1 cellular context compared by ENCODE assay signal in the genomic region with DNA sequence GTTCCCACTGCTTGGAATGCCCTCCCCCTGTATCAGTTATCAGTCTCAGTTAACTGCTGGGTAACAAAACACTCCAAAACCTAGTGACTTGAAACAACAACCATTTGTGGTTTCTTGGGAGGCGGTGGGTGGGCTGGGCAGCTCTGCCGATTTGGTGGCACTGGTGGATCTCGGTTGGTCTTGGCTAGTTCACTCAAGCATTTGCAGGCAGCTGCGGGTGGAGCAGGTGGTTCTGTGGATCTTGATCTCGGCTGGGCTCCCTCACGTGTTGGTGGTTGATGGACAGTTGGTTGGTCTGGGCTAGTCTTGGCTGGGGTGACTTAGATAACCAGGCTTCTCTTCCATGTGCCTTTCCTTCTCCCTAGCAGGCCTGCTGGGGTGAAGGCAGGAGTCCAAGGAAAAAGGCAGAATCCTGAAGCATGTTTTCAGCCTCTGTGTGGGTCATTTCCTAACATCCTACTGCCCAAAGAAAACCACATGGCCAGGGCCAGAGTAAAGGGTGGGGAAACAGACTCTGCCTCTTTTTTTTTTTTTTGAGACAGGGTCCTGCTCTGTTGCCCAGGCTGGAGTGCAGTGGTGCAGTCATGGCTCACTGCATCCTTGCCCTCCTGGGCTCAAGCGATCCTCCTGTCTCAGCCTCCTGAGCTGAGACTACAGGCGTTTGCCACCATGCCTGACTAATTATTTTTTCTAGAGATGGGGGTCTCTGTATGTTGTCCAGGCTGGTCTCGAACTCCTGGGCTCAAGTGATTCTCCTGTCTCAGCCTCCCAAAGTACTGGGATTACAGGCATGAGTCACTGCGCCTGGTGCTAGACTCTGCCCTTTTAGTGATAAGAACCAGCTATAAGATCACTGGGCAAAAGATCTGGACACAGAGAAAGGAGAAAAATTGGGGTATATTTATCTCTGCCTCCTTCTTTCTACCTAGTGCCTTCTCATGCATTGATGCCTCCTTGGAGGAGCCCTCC.
A peak's percentile ranks its signal among the peaks of the same experiment; 100 is the strongest.
TF ChIP-seq lines count a peak whose summit lies in the region.

No MANE protein-coding gene starts in this region.

TF ChIP-seq in HepG2, 621 proteins besides CTCF, POLR2A, EP300 and RAD21:
- TF ChIP-seq, protein P1, sequence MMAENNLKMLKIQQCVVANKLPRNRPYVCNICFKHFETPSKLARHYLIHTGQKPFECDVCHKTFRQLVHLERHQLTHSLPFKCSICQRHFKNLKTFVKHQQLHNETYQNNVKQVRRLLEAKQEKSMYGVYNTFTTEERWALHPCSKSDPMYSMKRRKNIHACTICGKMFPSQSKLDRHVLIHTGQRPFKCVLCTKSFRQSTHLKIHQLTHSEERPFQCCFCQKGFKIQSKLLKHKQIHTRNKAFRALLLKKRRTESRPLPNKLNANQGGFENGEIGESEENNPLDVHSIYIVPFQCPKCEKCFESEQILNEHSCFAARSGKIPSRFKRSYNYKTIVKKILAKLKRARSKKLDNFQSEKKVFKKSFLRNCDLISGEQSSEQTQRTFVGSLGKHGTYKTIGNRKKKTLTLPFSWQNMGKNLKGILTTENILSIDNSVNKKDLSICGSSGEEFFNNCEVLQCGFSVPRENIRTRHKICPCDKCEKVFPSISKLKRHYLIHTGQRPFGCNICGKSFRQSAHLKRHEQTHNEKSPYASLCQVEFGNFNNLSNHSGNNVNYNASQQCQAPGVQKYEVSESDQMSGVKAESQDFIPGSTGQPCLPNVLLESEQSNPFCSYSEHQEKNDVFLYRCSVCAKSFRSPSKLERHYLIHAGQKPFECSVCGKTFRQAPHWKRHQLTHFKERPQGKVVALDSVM (CRISPR knock-in tag; IDR thresholded peaks at IDR 0.05): peak; percentile 58; the same call in 1 of the 2 replicates
- TF ChIP-seq PHF8 (CRISPR knock-in tag; IDR thresholded peaks at IDR 0.05) (no peak), RBAK (CRISPR knock-in tag; IDR thresholded peaks at IDR 0.05) (peak; percentile 90), FOSL2 (CRISPR knock-in tag; IDR thresholded peaks at IDR 0.05) (peak; percentile 73), ZNF773 (CRISPR knock-in tag; IDR thresholded peaks at IDR 0.05; ENCODE audit: borderline replicate concordance) (no peak)
- TF ChIP-seq, protein P2, sequence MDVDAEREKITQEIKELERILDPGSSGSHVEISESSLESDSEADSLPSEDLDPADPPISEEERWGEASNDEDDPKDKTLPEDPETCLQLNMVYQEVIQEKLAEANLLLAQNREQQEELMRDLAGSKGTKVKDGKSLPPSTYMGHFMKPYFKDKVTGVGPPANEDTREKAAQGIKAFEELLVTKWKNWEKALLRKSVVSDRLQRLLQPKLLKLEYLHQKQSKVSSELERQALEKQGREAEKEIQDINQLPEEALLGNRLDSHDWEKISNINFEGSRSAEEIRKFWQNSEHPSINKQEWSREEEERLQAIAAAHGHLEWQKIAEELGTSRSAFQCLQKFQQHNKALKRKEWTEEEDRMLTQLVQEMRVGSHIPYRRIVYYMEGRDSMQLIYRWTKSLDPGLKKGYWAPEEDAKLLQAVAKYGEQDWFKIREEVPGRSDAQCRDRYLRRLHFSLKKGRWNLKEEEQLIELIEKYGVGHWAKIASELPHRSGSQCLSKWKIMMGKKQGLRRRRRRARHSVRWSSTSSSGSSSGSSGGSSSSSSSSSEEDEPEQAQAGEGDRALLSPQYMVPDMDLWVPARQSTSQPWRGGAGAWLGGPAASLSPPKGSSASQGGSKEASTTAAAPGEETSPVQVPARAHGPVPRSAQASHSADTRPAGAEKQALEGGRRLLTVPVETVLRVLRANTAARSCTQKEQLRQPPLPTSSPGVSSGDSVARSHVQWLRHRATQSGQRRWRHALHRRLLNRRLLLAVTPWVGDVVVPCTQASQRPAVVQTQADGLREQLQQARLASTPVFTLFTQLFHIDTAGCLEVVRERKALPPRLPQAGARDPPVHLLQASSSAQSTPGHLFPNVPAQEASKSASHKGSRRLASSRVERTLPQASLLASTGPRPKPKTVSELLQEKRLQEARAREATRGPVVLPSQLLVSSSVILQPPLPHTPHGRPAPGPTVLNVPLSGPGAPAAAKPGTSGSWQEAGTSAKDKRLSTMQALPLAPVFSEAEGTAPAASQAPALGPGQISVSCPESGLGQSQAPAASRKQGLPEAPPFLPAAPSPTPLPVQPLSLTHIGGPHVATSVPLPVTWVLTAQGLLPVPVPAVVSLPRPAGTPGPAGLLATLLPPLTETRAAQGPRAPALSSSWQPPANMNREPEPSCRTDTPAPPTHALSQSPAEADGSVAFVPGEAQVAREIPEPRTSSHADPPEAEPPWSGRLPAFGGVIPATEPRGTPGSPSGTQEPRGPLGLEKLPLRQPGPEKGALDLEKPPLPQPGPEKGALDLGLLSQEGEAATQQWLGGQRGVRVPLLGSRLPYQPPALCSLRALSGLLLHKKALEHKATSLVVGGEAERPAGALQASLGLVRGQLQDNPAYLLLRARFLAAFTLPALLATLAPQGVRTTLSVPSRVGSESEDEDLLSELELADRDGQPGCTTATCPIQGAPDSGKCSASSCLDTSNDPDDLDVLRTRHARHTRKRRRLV (CRISPR knock-in tag; IDR thresholded peaks at IDR 0.05): no peak
